Comparison of ENCODE assay signal across 1 cellular context in the genomic region with DNA sequence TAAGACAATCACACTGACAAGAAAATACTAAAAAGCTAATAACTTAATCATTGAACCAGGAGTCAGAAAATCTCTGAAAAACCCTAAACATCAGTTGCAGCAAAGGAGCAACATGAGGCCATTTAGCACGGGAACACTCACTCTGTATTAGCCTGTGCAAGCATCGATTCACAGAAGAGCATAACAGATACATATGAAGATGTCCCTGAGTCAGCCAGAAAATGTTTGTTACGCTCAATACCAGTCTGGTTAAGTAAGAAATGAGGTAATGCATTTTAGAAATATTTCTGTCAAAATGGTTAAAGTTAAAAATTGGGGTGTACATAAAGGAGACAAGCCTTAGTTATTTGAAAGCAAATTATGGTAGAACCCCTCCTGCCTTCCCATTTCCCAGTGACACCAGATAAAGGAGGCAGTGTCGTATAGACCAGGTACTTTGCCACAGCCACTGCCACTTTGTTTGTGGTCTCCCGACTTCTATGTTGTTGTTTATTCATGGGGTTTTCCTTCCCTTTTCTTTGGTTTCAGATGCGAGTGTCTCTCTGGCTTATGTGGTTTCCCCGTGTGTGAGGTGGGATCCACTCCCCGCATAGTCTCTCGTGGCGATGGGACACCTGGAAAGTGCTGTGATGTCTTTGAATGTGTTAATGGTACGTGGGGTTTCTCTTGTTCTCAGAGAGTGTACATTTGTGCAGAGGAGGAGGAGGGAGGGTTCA.
TF ChIP-seq lines count a peak whose summit lies in the region.

No MANE protein-coding gene starts in this region.

TF ChIP-seq in H1, 55 proteins besides CTCF, POLR2A, EP300 and RAD21:
- TF ChIP-seq TAF7 (optimal IDR thresholded peaks at IDR 0.05; ENCODE audit: borderline replicate concordance, low read depth, low read length): no peak
- no peak for TF ChIP-seq HDAC2 (IDR thresholded peaks at IDR 0.05; ENCODE audit: borderline replicate concordance in 1 of 2, low read depth in 2 of 2, low read length in 2 of 2)
- TF ChIP-seq SIX5 (IDR thresholded peaks at IDR 0.05; ENCODE audit: low read depth, low read length): no peak
